In the genomic region with DNA sequence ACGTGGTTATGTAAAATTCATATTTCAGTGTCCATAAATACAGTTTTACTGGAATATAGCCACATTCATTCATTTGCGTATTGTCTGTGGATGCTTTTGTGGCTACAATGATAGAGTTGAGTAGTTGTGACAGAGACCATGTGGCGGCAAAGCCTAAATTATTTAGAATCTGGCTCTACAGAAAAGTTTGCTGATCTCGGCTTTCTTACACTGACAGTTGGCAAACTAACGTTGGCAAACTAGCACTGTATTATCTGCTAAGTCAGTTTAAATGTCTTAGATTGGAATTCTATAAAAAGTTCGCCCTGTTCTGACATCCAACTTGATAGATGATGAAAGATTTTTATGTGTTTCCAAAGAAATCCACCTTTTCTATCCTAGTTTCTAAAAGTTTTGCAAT, we compare ENCODE assay signal across 30 cellular contexts. TPM values are rescaled to one million over a fixed set of nuclear protein-coding genes. Genes with fewer than 3 reads are reported as not detected.
A peak's percentile ranks its signal among the peaks of the same experiment; 100 is the strongest.
DNase-seq lines count a peak whose midpoint lies in the region; ATAC-seq and TF ChIP-seq lines count a peak whose summit lies in the region.
"Had no signal": no experiment of that assay in that cellular context is flagged by ENCODE, and none has a peak within 500 bp of the region (broad histone marks: within the 10 kb centered on the region; RNA-seq: fewer than 3 reads in every experiment).

No MANE protein-coding gene starts in this region.

- peaks cover 44% of the 10 kb centered on the region for H3K4me1 ChIP-seq in left ventricle myocardium inferior
- H3K4me1 ChIP-seq: prostate gland had no signal

- H3K27ac ChIP-seq in left ventricle myocardium inferior (replicated peaks) (peak overlapping the region; percentile 5), VCaP (peak overlapping the region; percentile 96)
- H3K27ac ChIP-seq: breast epithelium, lower lobe of right lung, neutrophil, prostate gland, testis had no signal

- H3K4me3 Mint-ChIP-seq in natural killer cell = peak overlapping the region; percentile 31

- DNase-seq in left ventricle myocardium inferior = no peak
- no peak for DNase-seq in cardiac septum (ENCODE audit: low spot score)
- DNase-seq in natural killer cell = no peak
- DNase-seq in NCI-H345 treated with DMSO at 0.1 percent for 48 hours (lab: John Stamatoyannopoulos, UW; ENCODE audit: unreplicated experiment) = no peak
- no peak for DNase-seq in GM10266 (ENCODE audit: extremely low spot score)
- no peak for DNase-seq in NCI-H1436 (lab: John Stamatoyannopoulos, UW)
- DNase-seq: activated naive CD4-positive, alpha-beta T cell treated with anti-CD3 and anti-CD28 coated beads, Interleukin-2, amount 10 ng/mL, durations not matched to agents 7 days and 5 days; amygdala; DMS53; effector CD8-positive, alpha-beta T cell; erythroblast; GDM1; H7; heart left ventricle; kidney glomerular epithelial cell; lower lobe of right lung; MG63; NCI-H2081; NCI-H226; NCI-H774; stimulated activated naive CD4-positive, alpha-beta T cell treated with Interleukin-2 at 50 U/mL for 16 hours; T-helper 9 cell; testis; uterus had no signal

- no peak overlapping the region for H3K4me3 ChIP-seq in left ventricle myocardium inferior
- H3K4me3 ChIP-seq: lower lobe of right lung, MG63, prostate gland, testis, uterus had no signal

- no peak overlapping the region for H3K27ac Mint-ChIP-seq in natural killer cell
- H3K27ac Mint-ChIP-seq: activated naive CD4-positive, alpha-beta T cell treated with anti-CD3 and anti-CD28 coated beads, Interleukin-2, amount 10 ng/mL, durations not matched to agents 7 days and 5 days had no signal

- H3K9me3 ChIP-seq in left ventricle myocardium inferior (replicated peaks) = no peaks in the 10 kb centered on the region
- H3K9me3 ChIP-seq: breast epithelium, heart left ventricle, lower lobe of right lung, MG63, neutrophil, prostate gland, testis, uterus had no signal

- intact Hi-C loops in left ventricle myocardium inferior (cut with micrococcal nuclease) = loop anchor here (5.0 kb wide), 1 partner anchor 65 kb away; no protein-coding TSS in a partner anchor
- intact Hi-C loops in cardiac septum (cut with DNase I) = loop anchor here (1.0 kb wide), 1 partner anchor 65 kb away; no protein-coding TSS in a partner anchor
- intact Hi-C loops in natural killer cell (cut with micrococcal nuclease) = loop anchor here (5.0 kb wide), 1 partner anchor 355 kb away; no protein-coding TSS in a partner anchor

- H3K36me3 Mint-ChIP-seq in natural killer cell = no peaks in the 10 kb centered on the region

- TF ChIP-seq CTCF in left ventricle myocardium inferior (IDR thresholded peaks at IDR 0.05; ENCODE audit: borderline replicate concordance) (no peak), VCaP (conservative IDR thresholded peaks at IDR 0.05) (no peak), natural killer cell (IDR thresholded peaks at IDR 0.05) (no peak), GM10266 (IDR thresholded peaks at IDR 0.05; ENCODE audit: control insufficient read depth, insufficient read depth, low read depth, missing control alignments) (no peak)

- peaks cover 41% of the 10 kb centered on the region for H3K36me3 ChIP-seq in left ventricle myocardium inferior
- H3K36me3 ChIP-seq: breast epithelium, uterus had no signal

- ATAC-seq in natural killer cell (no peak), HG03196 (IDR thresholded peaks at IDR 0.05; ENCODE audit: unreplicated experiment) (no peak)
- ATAC-seq: heart left ventricle, lower lobe of right lung, SK-N-SH treated with all-trans-retinoic acid at 6 μM for 48 hours had no signal

- no peaks in the 10 kb centered on the region for H3K9me3 Mint-ChIP-seq in natural killer cell
- H3K9me3 Mint-ChIP-seq: activated naive CD4-positive, alpha-beta T cell treated with anti-CD3 and anti-CD28 coated beads, Interleukin-2, amount 10 ng/mL, durations not matched to agents 7 days and 5 days had no signal

- no peaks in the 10 kb centered on the region for H3K27me3 ChIP-seq in left ventricle myocardium inferior (ENCODE audit: low read depth)
- H3K27me3 ChIP-seq: breast epithelium, heart left ventricle, MG63, neutrophil, testis, uterus had no signal

- no peaks in the 10 kb centered on the region for H3K27me3 Mint-ChIP-seq in natural killer cell (ENCODE audit: low read depth in 2 of 2)
- H3K27me3 Mint-ChIP-seq: activated naive CD4-positive, alpha-beta T cell treated with anti-CD3 and anti-CD28 coated beads, Interleukin-2, amount 10 ng/mL, durations not matched to agents 7 days and 5 days had no signal

- peaks cover 25 to 27% of the 10 kb centered on the region in 2 donors for H3K4me1 Mint-ChIP-seq in natural killer cell

RNA-seq across cellular contexts. Expression of gene UNC119B, which starts 2.4 kb away (rescaled TPM):
- total RNA-seq in left ventricle myocardium inferior (11.5 TPM), cardiac septum (10.9 TPM), natural killer cell (10 to 100 TPM; 10.7 to 11.6 (median 11.6) TPM)

RNA-seq across cellular contexts. Expression of gene ACADS, which starts 13.0 kb away (rescaled TPM):
- 93.8 TPM for total RNA-seq in left ventricle myocardium inferior
- total RNA-seq in cardiac septum = 58.4 TPM
- 10 to 100 TPM; 14.9 to 18.6 (median 15.5) TPM for total RNA-seq in natural killer cell

RNA-seq across cellular contexts. Expression of gene MLEC, which starts 25.7 kb away (rescaled TPM):
- total RNA-seq in left ventricle myocardium inferior (120 TPM), cardiac septum (103 TPM), natural killer cell (10 to 100 TPM; 47.4 to 52.8 (median 49.6) TPM)
